Comparison of ENCODE assay signal across 1 cellular context in the genomic region with DNA sequence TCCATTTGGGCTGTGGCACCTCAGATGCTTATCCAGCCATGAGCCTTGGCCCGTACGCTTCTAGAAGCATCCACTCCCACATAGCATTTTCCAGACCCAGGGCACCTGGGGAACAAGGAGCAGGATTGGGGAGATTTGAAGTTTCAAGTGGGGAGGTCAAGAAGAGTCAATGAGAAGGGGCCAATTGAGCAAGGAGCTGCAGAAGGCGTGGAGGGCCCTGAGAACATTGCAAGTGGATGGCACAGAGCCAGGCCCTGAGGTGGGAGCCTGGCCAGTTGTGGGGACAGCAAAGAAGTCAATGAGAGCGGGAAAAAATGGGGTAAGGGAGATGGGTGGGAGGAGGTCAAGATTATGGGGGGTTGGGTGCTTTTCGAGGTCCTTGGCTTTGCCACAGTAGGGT.
TF ChIP-seq lines count a peak whose summit lies in the region.

No MANE protein-coding gene starts in this region.

TF ChIP-seq in WTC11, 78 proteins besides CTCF, POLR2A, EP300 and RAD21 (continued from another document):
- TF ChIP-seq AR (CRISPR knock-in tag; IDR thresholded peaks at IDR 0.05) (no peak), ZNF219 (CRISPR knock-in tag; IDR thresholded peaks at IDR 0.05; ENCODE audit: borderline replicate concordance) (no peak), TEAD4 (CRISPR knock-in tag; IDR thresholded peaks at IDR 0.05) (no peak), ZNF263 (CRISPR knock-in tag; IDR thresholded peaks at IDR 0.05; ENCODE audit: low read depth) (no peak), ZNF416 (CRISPR knock-in tag; IDR thresholded peaks at IDR 0.05) (no peak)
- TF ChIP-seq, protein P1, sequence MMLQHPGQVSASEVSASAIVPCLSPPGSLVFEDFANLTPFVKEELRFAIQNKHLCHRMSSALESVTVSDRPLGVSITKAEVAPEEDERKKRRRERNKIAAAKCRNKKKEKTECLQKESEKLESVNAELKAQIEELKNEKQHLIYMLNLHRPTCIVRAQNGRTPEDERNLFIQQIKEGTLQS (CRISPR knock-in tag; conservative IDR thresholded peaks at IDR 0.05): no peak
